20 cellular contexts compared by ENCODE assay signal in genomic region chr11:109432105-109432504, GRCh38. TPM values are rescaled to one million over a fixed set of nuclear protein-coding genes. Genes with fewer than 3 reads are reported as not detected.
DNase-seq lines count a peak whose midpoint lies in the region; ATAC-seq and TF ChIP-seq lines count a peak whose summit lies in the region.
"Had no signal": no experiment of that assay in that cellular context is flagged by ENCODE, and none has a peak within 500 bp of the region (broad histone marks: within the 10 kb centered on the region; RNA-seq: fewer than 3 reads in every experiment).

No MANE protein-coding gene starts in this region.

- no peaks in the 10 kb centered on the region for H4K20me1 ChIP-seq in GM23248 (ENCODE audit: insufficient read depth)
- no peaks in the 10 kb centered on the region for H4K20me1 ChIP-seq in SK-N-SH (ENCODE audit: insufficient read depth)

- TF ChIP-seq CTCF in SK-N-SH (IDR thresholded peaks at IDR 0.05) = no peak
- no peak for TF ChIP-seq CTCF in fibroblast of mammary gland (conservative IDR thresholded peaks at IDR 0.05; ENCODE audit: control insufficient read depth, insufficient read depth, low read depth, low read length)
- TF ChIP-seq CTCF in left lung (IDR thresholded peaks at IDR 0.05) = no peak

- H2AFZ ChIP-seq in GM23248 (peak overlapping the region; percentile 3; the same call in 1 of the 2 replicates), SK-N-SH (ENCODE audit: low read depth) (no peak overlapping the region)

- H3K4me2 ChIP-seq in GM23248 (ENCODE audit: unreplicated experiment) = peak overlapping the region; percentile 49
- H3K4me2 ChIP-seq in SK-N-SH = no peak overlapping the region

- in situ Hi-C loops in GM23248 (cut with MboI) = no loop called here

- no peaks in the 10 kb centered on the region for H3K36me3 ChIP-seq in GM23248 (ENCODE audit: low read depth)
- no peaks in the 10 kb centered on the region for H3K36me3 ChIP-seq in SK-N-SH (replicated peaks in 1 of 2; ENCODE audit: control insufficient read depth in 1 of 2, insufficient read depth in 2 of 2, low read length in 1 of 2)
- H3K36me3 ChIP-seq in left lung = no peaks in the 10 kb centered on the region

- DNase-seq in AG08395 (ENCODE audit: low spot score) (peak; percentile 40), GM23248 (peak; percentile 64), SK-N-SH (no peak), fibroblast of mammary gland (ENCODE audit: low read depth) (peak; percentile 10), left lung (no peak), GOT3 (lab: John Stamatoyannopoulos, UW) (no peak), ureter (ENCODE audit: low spot score) (no peak), Kasumi-1 (lab: John Stamatoyannopoulos, UW) (no peak)
- DNase-seq: 8988T, DMS 273 treated with DMSO at 0.1 percent for 48 hours, H9, Karpas-422, NCI-H1105 treated with DMSO at 0.1 percent for 48 hours, NCI-H187 treated with DMSO at 0.1 percent for 48 hours, NCI-H446, NCI-H748 treated with DMSO at 0.1 percent for 48 hours, PC-3, T-cell had no signal

- CTCF ChIA-PET in SK-N-SH (lab: Yijun Ruan, JAX) = interaction anchor here (1.0 to 1.4 kb wide), 2 partner anchors 10 to 265 kb away, joined by 3 to 5 read pairs; partner anchors contain the start of gene C11orf87

- H3K4me1 ChIP-seq in GM23248 (ENCODE audit: insufficient read depth) (peaks cover 27% of the 10 kb centered on the region), SK-N-SH (ENCODE audit: control insufficient read depth in 1 of 2, insufficient read depth in 2 of 2, low read depth in 1 of 2, low read length in 1 of 2) (peaks cover 0 to 5% of the 10 kb centered on the region in 2 experiments; a peak in 1 of 4 replicates), left lung (no peaks in the 10 kb centered on the region)

- no peaks in the 10 kb centered on the region for H3K27me3 ChIP-seq in GM23248 (replicated peaks; ENCODE audit: insufficient read depth)
- H3K27me3 ChIP-seq in SK-N-SH (ENCODE audit: insufficient read depth) = no peaks in the 10 kb centered on the region
- no peaks in the 10 kb centered on the region for H3K27me3 ChIP-seq in left lung

- H3K27ac ChIP-seq in GM23248 (peak overlapping the region; percentile 25), SK-N-SH (ENCODE audit: low read depth in 2 of 2, low read length in 1 of 2) (no peak overlapping the region; a peak in 2 of 4 replicates), left lung (no peak overlapping the region)
- H3K27ac ChIP-seq: C4-2B had no signal

- no peak for ATAC-seq in left lung
- ATAC-seq: PC-3, T-cell had no signal

- 28 to 33% methylated on average over 3 of the region's 3 CpGs for WGBS in GM23248 (ENCODE audit: low coverage in 1 of 2, low lambda C conversion rate in 2 of 2, missing lambda C conversion rate in 2 of 2), 2 experiments
- WGBS in SK-N-SH (ENCODE audit: low lambda C conversion rate) = 31% methylated on average over 3 of the region's 3 CpGs

- POLR2A ChIA-PET in SK-N-SH (lab: Yijun Ruan, JAX) = no interaction called here

- TF ChIP-seq EP300 in SK-N-SH (IDR thresholded peaks at IDR 0.05; ENCODE audit: borderline replicate concordance in 1 of 2, low read depth in 1 of 2, low read length in 1 of 2) = no peak

- TF ChIP-seq RAD21 in SK-N-SH (IDR thresholded peaks at IDR 0.05; ENCODE audit: low read length) = no peak

- H3K79me2 ChIP-seq in GM23248 (ENCODE audit: insufficient read depth) (no peaks in the 10 kb centered on the region), SK-N-SH (ENCODE audit: insufficient read depth) (no peaks in the 10 kb centered on the region)

- peaks cover 5% of the 10 kb centered on the region for H3F3A ChIP-seq in GM23248 (ENCODE audit: insufficient read depth)
- H3F3A ChIP-seq in SK-N-SH (replicated peaks; ENCODE audit: insufficient read depth) = no peaks in the 10 kb centered on the region

- intact Hi-C loops in left lung (cut with DNase I) = no loop called here

- H3K9me2 ChIP-seq in GM23248 (ENCODE audit: insufficient read depth) (no peaks in the 10 kb centered on the region), SK-N-SH (no peaks in the 10 kb centered on the region)

- no peaks in the 10 kb centered on the region for H3K9me3 ChIP-seq in GM23248 (ENCODE audit: low read depth)
- no peaks in the 10 kb centered on the region for H3K9me3 ChIP-seq in SK-N-SH
- no peaks in the 10 kb centered on the region for H3K9me3 ChIP-seq in left lung

- H3K4me3 ChIP-seq in GM23248 = peak overlapping the region; percentile 4; the same call in 1 of the 2 replicates
- H3K4me3 ChIP-seq in SK-N-SH (ENCODE audit: low read depth in 2 of 2, low read length in 1 of 2) = no peak overlapping the region
- no peak overlapping the region for H3K4me3 ChIP-seq in fibroblast of mammary gland (ENCODE audit: control insufficient read depth, low read depth, low read length)
- no peak overlapping the region for H3K4me3 ChIP-seq in left lung

- H3K9ac ChIP-seq in GM23248 = no peak overlapping the region
- no peak overlapping the region for H3K9ac ChIP-seq in SK-N-SH

TF ChIP-seq in SK-N-SH, 30 proteins besides CTCF, POLR2A, EP300 and RAD21:
- no peak for TF ChIP-seq MXI1 (IDR thresholded peaks at IDR 0.05; ENCODE audit: low read depth, low read length)
- peak; percentile 20; the same call in 1 of the 2 replicates for TF ChIP-seq TCF12 (IDR thresholded peaks at IDR 0.05)
- TF ChIP-seq PBX3 (IDR thresholded peaks at IDR 0.05) = peak; percentile 42
- TF ChIP-seq JUND (IDR thresholded peaks at IDR 0.05) = 0 out of 2 replicates have a peak, but pooled peaks have one; percentile 11
- TF ChIP-seq FOSL2 (IDR thresholded peaks at IDR 0.05; ENCODE audit: borderline replicate concordance, low read depth) = peak; percentile 28; the same call in 1 of the 2 replicates

RNA-seq across cellular contexts. Expression of gene C11orf87, which starts 10.1 kb away (rescaled TPM):
- total RNA-seq in GM23248 (2014; rRNA removed; shearing (Covaris generic)) = 0.65 and 0.76 TPM in 2 replicates
- 0.94 and 1.1 TPM in 2 replicates for polyA plus RNA-seq in GM23248 (2016; fragmentation: Nextera tagmentation; extraction: Ambion mirVana)
- polyA plus RNA-seq in SK-N-SH (2012; rRNA removed) = 0.36 and 0.49 TPM in 2 replicates
- polyA plus RNA-seq in SK-N-SH (2012; cell fraction: cytosol; rRNA removed) = 0.51 and 0.56 TPM in 2 replicates
- polyA plus RNA-seq in SK-N-SH (2012; cell fraction: nucleus; rRNA removed) = 0.38 and 0.77 TPM in 2 replicates
- total RNA-seq in left lung = not detected
- total RNA-seq in ureter = 5.9 TPM
- total RNA-seq: PC-3, SK-MEL-5, T-cell had no signal

Comparison
In these comparisons a context has a peak if more than half of its experiments do, and no peak if none do; other contexts are left out.
1. DNase-seq: peak in AG08395 (single experiment), GM23248 (single experiment) and fibroblast of mammary gland (single experiment); none in SK-N-SH (single experiment), left lung (0 of 2), GOT3 (single experiment), ureter (single experiment) and Kasumi-1 (0 of 2).